23 cellular contexts compared by ENCODE assay signal in genomic region chr17:67021718-67022450, GRCh38. TPM values are rescaled to one million over a fixed set of nuclear protein-coding genes. Genes with fewer than 3 reads are reported as not detected.
DNase-seq lines count a peak whose midpoint lies in the region; ATAC-seq lines count a peak whose summit lies in the region.
"Had no signal": no experiment of that assay in that cellular context is flagged by ENCODE, and none has a peak within 500 bp of the region (broad histone marks: within the 10 kb centered on the region; RNA-seq: fewer than 3 reads in every experiment).

No MANE protein-coding gene starts in this region.

- intact Hi-C loops in left ventricle myocardium superior (cut with micrococcal nuclease) (no loop called here), cardiac septum (cut with DNase I) (no loop called here)

- no peak for DNase-seq in left ventricle myocardium superior
- no peak for DNase-seq in cardiac septum (ENCODE audit: low spot score)
- DNase-seq in kidney tubule cell (ENCODE audit: low spot score) = peak; percentile 12
- DNase-seq in renal cortical epithelial cell (ENCODE audit: low read depth) = peak; percentile 6
- DNase-seq in NCI-H1092 treated with DMSO at 0.1 percent for 48 hours (lab: John Stamatoyannopoulos, UW) = no peak
- DNase-seq in ecto neural progenitor cell (ENCODE audit: low spot score) = no peak
- DNase-seq: Caco-2; CD4-positive, alpha-beta memory T cell; NCI-H1092; NCI-H1436; NCI-H187; NCI-H2081 treated with DMSO at 0.1 percent for 48 hours; NCI-H446; NCI-H526; NCI-H82; NK-92 treated with Interleukin-12 subunit alpha and Interleukin-12 subunit beta, amount 100 ng/mL, for 24 hours; PC-9; SHP77 had no signal

- ATAC-seq in left ventricle myocardium superior (peak; percentile 36), GM19455 (IDR thresholded peaks at IDR 0.05; ENCODE audit: unreplicated experiment) (no peak)
- ATAC-seq: GM12878 had no signal

RNA-seq across cellular contexts. Expression of gene CACNG1, which starts 22.5 kb away (rescaled TPM):
- total RNA-seq in left ventricle myocardium superior (not detected), cardiac septum (not detected), renal cortical epithelial cell (not detected in 2 replicates)
- total RNA-seq: Caco-2; CD4-positive, alpha-beta memory T cell; GM12878; H1; PC-9; RPMI7951; SK-MEL-5 had no signal

RNA-seq across cellular contexts. Expression of gene CACNG4, which starts 57.4 kb away (rescaled TPM):
- total RNA-seq in left ventricle myocardium superior (not detected), cardiac septum (0.05 TPM), renal cortical epithelial cell (not detected in 2 replicates)
- total RNA-seq: CD4-positive, alpha-beta memory T cell; SK-MEL-5 had no signal

Comparison
In these comparisons a context has a peak if more than half of its experiments do, and no peak if none do; other contexts are left out.
1. DNase-seq: peak in kidney tubule cell (single experiment) and renal cortical epithelial cell (single experiment); none in left ventricle myocardium superior (single experiment), cardiac septum (single experiment), NCI-H1092 treated with DMSO at 0.1 percent for 48 hours (single experiment) and ecto neural progenitor cell (single experiment).